In genomic region chr14:50399251-50400032, GRCh38 we compare ENCODE assay signal across 11 cellular contexts. TPM values are rescaled to one million over a fixed set of nuclear protein-coding genes. Genes with fewer than 3 reads are reported as not detected.
DNase-seq lines count a peak whose midpoint lies in the region; ATAC-seq and TF ChIP-seq lines count a peak whose summit lies in the region.
"Had no signal": no experiment of that assay in that cellular context is flagged by ENCODE, and none has a peak within 500 bp of the region (broad histone marks: within the 10 kb centered on the region; RNA-seq: fewer than 3 reads in every experiment).

No MANE protein-coding gene starts in this region.

- no peaks in the 10 kb centered on the region for H3K9me3 Mint-ChIP-seq in chondrocyte (ENCODE audit: low read depth)
- H3K9me3 Mint-ChIP-seq: natural killer cell had no signal

- no peak overlapping the region for H3K4me3 Mint-ChIP-seq in chondrocyte (ENCODE audit: unreplicated experiment)
- H3K4me3 Mint-ChIP-seq: natural killer cell had no signal

- no peaks in the 10 kb centered on the region for H3K27me3 Mint-ChIP-seq in chondrocyte (ENCODE audit: low read depth)

- 47 to 56% (median 53%) methylated on average over 6 of the region's 6 CpGs for WGBS in psoas muscle, 3 donors

- CTCF ChIA-PET in OCI-LY7 (lab: Charles Lee; ENCODE audit: unreplicated experiment): no interaction called here

- H3K4me1 Mint-ChIP-seq in chondrocyte (ENCODE audit: low read depth): peaks cover 56% of the 10 kb centered on the region

- H3K79me2 ChIP-seq in OCI-LY7 (ENCODE audit: insufficient read depth, low read depth, low read length): no peaks in the 10 kb centered on the region

- no peak for ATAC-seq in HG02938 (IDR thresholded peaks at IDR 0.05; ENCODE audit: unreplicated experiment)
- no peak for ATAC-seq in psoas muscle
- ATAC-seq: gastrocnemius medialis, natural killer cell had no signal

- H3K4me1 ChIP-seq in psoas muscle: peaks cover 5% of the 10 kb centered on the region
- H3K4me1 ChIP-seq in OCI-LY7 (ENCODE audit: insufficient read depth, low read length, poor library complexity, severe bottlenecking): peaks cover 12% of the 10 kb centered on the region

- TF ChIP-seq CTCF in chondrocyte (IDR thresholded peaks at IDR 0.05) (peak; percentile 36), psoas muscle (IDR thresholded peaks at IDR 0.05) (no peak), OCI-LY7 (conservative IDR thresholded peaks at IDR 0.05; ENCODE audit: low read length) (no peak)

- POLR2A ChIA-PET in OCI-LY7 (lab: Charles Lee): interaction anchor here (0.7 to 0.8 kb wide), 2 partner anchors 237 to 501 kb away, joined by 4 read pairs; no protein-coding TSS in a partner anchor

- peak overlapping the region; percentile 83 for H3K27ac Mint-ChIP-seq in chondrocyte (ENCODE audit: unreplicated experiment)
- H3K27ac Mint-ChIP-seq: natural killer cell had no signal

- H3K36me3 Mint-ChIP-seq in chondrocyte (ENCODE audit: low read depth): peaks cover 1% of the 10 kb centered on the region
- H3K36me3 Mint-ChIP-seq: natural killer cell had no signal

- H3K4me2 ChIP-seq in OCI-LY7 (ENCODE audit: low read length): no peak overlapping the region

- no peaks in the 10 kb centered on the region for H3K27me3 ChIP-seq in psoas muscle (ENCODE audit: insufficient read depth in 3 of 3, low read length in 2 of 3)
- H3K27me3 ChIP-seq: gastrocnemius medialis had no signal

- H3K36me3 ChIP-seq in psoas muscle (ENCODE audit: insufficient read depth in 1 of 2, low read depth in 1 of 2): no peaks in the 10 kb centered on the region
- no peaks in the 10 kb centered on the region for H3K36me3 ChIP-seq in OCI-LY7 (ENCODE audit: insufficient read depth, low read length)
- H3K36me3 ChIP-seq: gastrocnemius medialis had no signal

- H3K9me3 ChIP-seq in psoas muscle (no peaks in the 10 kb centered on the region), OCI-LY7 (ENCODE audit: low read length) (no peaks in the 10 kb centered on the region)
- H3K9me3 ChIP-seq: gastrocnemius medialis had no signal

- intact Hi-C loops in psoas muscle (cut with DNase I): no loop called here
- intact Hi-C loops in OCI-LY7 (cut with micrococcal nuclease; ENCODE audit: unreplicated experiment): no loop called here

- H3K27ac ChIP-seq in psoas muscle: no peak overlapping the region
- H3K27ac ChIP-seq in OCI-LY7 (ENCODE audit: low read depth, low read length, poor library complexity, severe bottlenecking): no peak overlapping the region
- H3K27ac ChIP-seq: gastrocnemius medialis had no signal

- no peaks in the 10 kb centered on the region for H3K9me2 ChIP-seq in OCI-LY7 (ENCODE audit: insufficient read depth, low read length)

- no TSS peak for BruUV-seq in OCI-LY7 (replicated peaks; lab: Mats Ljungman, UMichigan)

- H3K4me3 ChIP-seq in psoas muscle (no peak overlapping the region), OCI-LY7 (ENCODE audit: low read depth, low read length, poor library complexity, severe bottlenecking) (no peak overlapping the region)
- H3K4me3 ChIP-seq: gastrocnemius medialis had no signal

- peak; percentile 76 for DNase-seq in DMS79 treated with DMSO at 0.1 percent for 48 hours (lab: John Stamatoyannopoulos, UW)
- DNase-seq in NCI-H2171 treated with DMSO at 0.1 percent for 48 hours (lab: John Stamatoyannopoulos, UW): peak; percentile 41
- no peak for DNase-seq in chondrocyte (ENCODE audit: low spot score)
- DNase-seq in pons (ENCODE audit: low spot score): peak; percentile 8
- DNase-seq in NCI-H146 (lab: John Stamatoyannopoulos, UW): no peak
- no peak for DNase-seq in psoas muscle
- no peak for DNase-seq in OCI-LY7 (ENCODE audit: low spot score)
- DNase-seq: gastrocnemius medialis, natural killer cell, NCI-H1930 had no signal

- no peak overlapping the region for H2AFZ ChIP-seq in OCI-LY7 (ENCODE audit: low read length)

- no peaks in the 10 kb centered on the region for H4K20me1 ChIP-seq in OCI-LY7 (ENCODE audit: insufficient read depth, low read length)

RNA-seq across cellular contexts. Expression of gene CDKL1, which starts 2.8 kb away (rescaled TPM):
- total RNA-seq in chondrocyte (8.4 to 15.7 TPM (median 9.4 TPM) in 3 replicates), psoas muscle (1 to 10 TPM; 1.4 to 4.5 (median 2.0) TPM), OCI-LY7 (2022) (0.22 and 0.36 TPM in 2 replicates)
- 1 to 10 TPM in 2 of 3 donors, under 1 TPM in 1; 0.46 to 2.2 (median 2.0) TPM for polyA plus RNA-seq in psoas muscle
- 0.09 TPM in 1 of 2 replicates, not detected in the other for total RNA-seq in OCI-LY7 (2014; rRNA removed; shearing (Covaris generic))

Comparison
In these comparisons a context has a peak if more than half of its experiments do, and no peak if none do; other contexts are left out.
1. DNase-seq: peak in DMS79 treated with DMSO at 0.1 percent for 48 hours (single experiment), NCI-H2171 treated with DMSO at 0.1 percent for 48 hours (single experiment) and pons (single experiment); none in chondrocyte (single experiment), NCI-H146 (single experiment), psoas muscle (0 of 2) and OCI-LY7 (single experiment).